Comparison of ENCODE assay signal across 9 cellular contexts in the genomic region with DNA sequence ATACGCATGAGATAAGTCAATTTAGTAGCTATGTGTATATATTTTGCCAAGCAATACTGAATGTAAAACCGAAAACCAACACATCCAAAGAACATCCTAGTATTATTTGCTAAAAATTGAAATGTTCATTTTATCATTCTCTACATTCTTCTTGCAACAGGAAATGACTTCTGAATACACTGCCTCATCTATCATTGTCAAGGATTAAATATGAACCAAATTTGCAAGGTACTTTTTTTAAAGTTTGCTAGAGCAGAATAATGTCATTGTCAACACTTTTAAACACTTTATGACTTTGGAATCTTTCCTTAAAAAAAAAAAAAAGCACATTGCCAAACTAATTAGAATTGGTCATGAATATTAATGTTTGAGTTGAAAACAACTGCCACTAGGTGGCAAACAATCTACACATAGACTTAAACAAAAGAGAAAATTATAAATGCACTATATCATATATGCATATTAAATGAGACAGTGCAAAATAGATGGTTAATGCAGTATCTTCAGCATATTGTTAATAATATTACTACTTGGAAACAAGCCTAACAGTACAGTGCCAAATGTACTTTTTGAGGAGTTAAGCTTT. TPM values are rescaled to one million over a fixed set of nuclear protein-coding genes. Genes with fewer than 3 reads are reported as not detected.
DNase-seq lines count a peak whose midpoint lies in the region; ATAC-seq and TF ChIP-seq lines count a peak whose summit lies in the region.
"Had no signal": no experiment of that assay in that cellular context is flagged by ENCODE, and none has a peak within 500 bp of the region (broad histone marks: within the 10 kb centered on the region; RNA-seq: fewer than 3 reads in every experiment).

No MANE protein-coding gene starts in this region.

- POLR2A ChIA-PET in CD8-positive, alpha-beta T cell (lab: Charles Lee), result no interaction called here

- no peak for ATAC-seq in CD8-positive, alpha-beta T cell
- ATAC-seq in HG02981 (IDR thresholded peaks at IDR 0.05; ENCODE audit: unreplicated experiment) (no peak), GM19463 (IDR thresholded peaks at IDR 0.05; ENCODE audit: unreplicated experiment) (no peak), HG02610 (IDR thresholded peaks at IDR 0.05; ENCODE audit: unreplicated experiment) (no peak)

- H3K36me3 Mint-ChIP-seq in CD8-positive, alpha-beta T cell, result no peaks in the 10 kb centered on the region

- H3K9me3 Mint-ChIP-seq in CD8-positive, alpha-beta T cell, result no peaks in the 10 kb centered on the region

- no peak overlapping the region for H3K27ac ChIP-seq in CD8-positive, alpha-beta T cell (ENCODE audit: low read depth, low read length)

- no peaks in the 10 kb centered on the region for H3K27me3 Mint-ChIP-seq in CD8-positive, alpha-beta T cell (ENCODE audit: low read depth)

- H3K27ac Mint-ChIP-seq in CD8-positive, alpha-beta T cell, result no peak overlapping the region

- no peaks in the 10 kb centered on the region for H3K4me1 Mint-ChIP-seq in CD8-positive, alpha-beta T cell (ENCODE audit: low read depth)

- no peaks in the 10 kb centered on the region for H3K36me3 ChIP-seq in CD8-positive, alpha-beta T cell (ENCODE audit: insufficient read depth, low read length)

- TF ChIP-seq CTCF in CD8-positive, alpha-beta T cell (IDR thresholded peaks at IDR 0.05), result peak; percentile 33

- DNase-seq in CD8-positive, alpha-beta T cell, result no peak
- DNase-seq in HPDE6-E6E7 (ENCODE audit: extremely low spot score), result peak; percentile 7
- DNase-seq in astrocyte of the hippocampus (ENCODE audit: low read depth, low spot score), result peak; percentile 14
- DNase-seq in lung microvascular endothelial cell (ENCODE audit: low read depth in 2 of 2), result peak; percentile 55 to 71
- DNase-seq in epidermal melanocyte (ENCODE audit: insufficient read length, low spot score), result no peak
- DNase-seq: NCI-H1694 had no signal

- CTCF ChIA-PET in CD8-positive, alpha-beta T cell (lab: Charles Lee), result interaction anchor here (2.0 kb wide), 1 partner anchor 128 kb away, joined by 7 read pairs; no protein-coding TSS in a partner anchor

- H3K4me1 ChIP-seq in CD8-positive, alpha-beta T cell (ENCODE audit: insufficient read depth, low read length), result no peaks in the 10 kb centered on the region

- no peak overlapping the region for H3K4me3 ChIP-seq in CD8-positive, alpha-beta T cell (ENCODE audit: low read depth, low read length)

- no peaks in the 10 kb centered on the region for H3K9me3 ChIP-seq in CD8-positive, alpha-beta T cell (ENCODE audit: low read length)

- no peak overlapping the region for H3K4me3 Mint-ChIP-seq in CD8-positive, alpha-beta T cell

- no peaks in the 10 kb centered on the region for H3K27me3 ChIP-seq in CD8-positive, alpha-beta T cell (ENCODE audit: insufficient read depth, low read length)

- intact Hi-C loops in CD8-positive, alpha-beta T cell (cut with DNase I, micrococcal nuclease), result loop anchor here (1.0 kb wide), 1 partner anchor 128 kb away; no protein-coding TSS in a partner anchor

RNA-seq across cellular contexts. Expression of a gene that starts 32.5 kb away (rescaled TPM):
- total RNA-seq in CD8-positive, alpha-beta T cell, result not detected
- not detected in 2 replicates for total RNA-seq in lung microvascular endothelial cell

Comparison
In these comparisons a context has a peak if more than half of its experiments do, and no peak if none do; other contexts are left out.
1. DNase-seq: peak in HPDE6-E6E7 (single experiment), astrocyte of the hippocampus (single experiment) and lung microvascular endothelial cell (2 of 2); none in CD8-positive, alpha-beta T cell (0 of 7) and epidermal melanocyte (single experiment).